23 cellular contexts compared by ENCODE assay signal in genomic region chr7:111750878-111751277, GRCh38.
"Had no signal": no experiment of that assay in that cellular context is flagged by ENCODE, and none has a peak within 500 bp of the region (broad histone marks: within the 10 kb centered on the region; RNA-seq: fewer than 3 reads in every experiment).

No MANE protein-coding gene starts in this region.

- H3K27me3 ChIP-seq: esophagus muscularis mucosa, foreskin keratinocyte, gastroesophageal sphincter, heart left ventricle, sigmoid colon, tibial nerve, upper lobe of left lung had no signal

- DNase-seq: dermis blood vessel endothelial cell; effector memory CD4-positive, alpha-beta T cell; foreskin keratinocyte; heart left ventricle; hippocampal formation; left cardiac atrium; left ventricle myocardium superior; lower lobe of right lung; naive thymus-derived CD8-positive, alpha-beta T cell; nephron progenitor cell; nucleus accumbens; right cardiac atrium; sigmoid colon; stimulated activated CD4-positive, alpha-beta T cell treated with anti-CD3 and anti-CD28 coated beads, Interleukin-2, amount 100 ng/mL, for 24 hours; stimulated activated CD4-positive, alpha-beta T cell treated with anti-CD3 and anti-CD28 coated beads, Interleukin-4, amount 100 ng/mL, for 24 hours; upper lobe of left lung had no signal

- H3K4me3 ChIP-seq: coronary artery, esophagus muscularis mucosa, gastroesophageal sphincter, heart left ventricle, lower lobe of right lung, prostate gland, sigmoid colon, thoracic aorta, tibial nerve, upper lobe of left lung had no signal

- H3K4me1 ChIP-seq: esophagus muscularis mucosa, foreskin keratinocyte, gastroesophageal sphincter, heart left ventricle, lower lobe of right lung, sigmoid colon had no signal

- H3K27ac ChIP-seq: coronary artery, esophagus muscularis mucosa, foreskin keratinocyte, gastroesophageal sphincter, heart left ventricle, lower lobe of right lung, sigmoid colon, thoracic aorta, tibial nerve had no signal

- ATAC-seq: foreskin keratinocyte; gastroesophageal sphincter; heart left ventricle; left cardiac atrium; left ventricle myocardium superior; lower lobe of right lung; naive thymus-derived CD8-positive, alpha-beta T cell; right cardiac atrium; stimulated activated effector memory CD8-positive, alpha-beta T cell treated with anti-CD3 and anti-CD28 coated beads, Interleukin-12 subunit alpha, Interleukin-12 subunit beta, amount 100 ng/mL, for 72 hours had no signal

- H3K36me3 ChIP-seq: prostate gland, thoracic aorta had no signal

- H3K9me3 ChIP-seq: esophagus muscularis mucosa, gastroesophageal sphincter, lower lobe of right lung, prostate gland, sigmoid colon, thoracic aorta, tibial nerve, upper lobe of left lung had no signal
